8 cellular contexts compared by ENCODE assay signal in genomic region chr3:143973352-143974021, GRCh38. TPM values are rescaled to one million over a fixed set of nuclear protein-coding genes. Genes with fewer than 3 reads are reported as not detected.
DNase-seq lines count a peak whose midpoint lies in the region; ATAC-seq, FAIRE-seq and TF ChIP-seq lines count a peak whose summit lies in the region.

No MANE protein-coding gene starts in this region.

- H3K79me2 ChIP-seq in keratinocyte (ENCODE audit: control insufficient read depth, insufficient read depth, low read length) = peaks cover 56% of the 10 kb centered on the region

- peak overlapping the region; percentile 88 for H3K27ac ChIP-seq in keratinocyte (ENCODE audit: control insufficient read depth, insufficient read depth, low read length)
- peak overlapping the region; percentile 94 for H3K27ac ChIP-seq in stomach smooth muscle (ENCODE audit: low read length)

- peak overlapping the region; percentile 100 for H2AFZ ChIP-seq in keratinocyte (ENCODE audit: control insufficient read depth, low read length)

- H3K4me3 ChIP-seq in MG63 = peak overlapping the region; percentile 77
- H3K4me3 ChIP-seq in astrocyte of the spinal cord (ENCODE audit: low read depth, low read length) = peak overlapping the region; percentile 79
- H3K4me3 ChIP-seq in keratinocyte (ENCODE audit: control insufficient read depth in 2 of 3, extremely low read depth in 1 of 3, insufficient read depth in 2 of 3, low read depth in 1 of 3, low read length in 3 of 3) = peak overlapping the region; percentile 77 to 96 (median 94)
- H3K4me3 ChIP-seq in stomach smooth muscle (ENCODE audit: low read length in 2 of 2) = peak overlapping the region; percentile 88 to 95

- ATAC-seq in HG03095 (IDR thresholded peaks at IDR 0.05; ENCODE audit: unreplicated experiment) = no peak

- H3K9ac ChIP-seq in keratinocyte (ENCODE audit: control insufficient read depth, extremely low read depth, insufficient read depth, low read length) (peak overlapping the region; percentile 88), stomach smooth muscle (ENCODE audit: low read length in 2 of 2) (peak overlapping the region; percentile 85 to 93)

- H3K4me2 ChIP-seq in keratinocyte (ENCODE audit: control insufficient read depth, extremely low read depth, insufficient read depth, low read depth, low read length) = peak overlapping the region; percentile 96

- H3K9me3 ChIP-seq in MG63 (no peaks in the 10 kb centered on the region), keratinocyte (ENCODE audit: control insufficient read depth, low read depth, low read length) (no peaks in the 10 kb centered on the region), stomach smooth muscle (ENCODE audit: control insufficient read depth in 2 of 2, low read length in 2 of 2) (no peaks in the 10 kb centered on the region)

- H3K27me3 ChIP-seq in MG63 (no peaks in the 10 kb centered on the region), keratinocyte (ENCODE audit: control insufficient read depth, extremely low read depth, insufficient read depth, low read length) (no peaks in the 10 kb centered on the region), stomach smooth muscle (ENCODE audit: control insufficient read depth in 1 of 2, insufficient read depth in 2 of 2, low read length in 2 of 2) (no peaks in the 10 kb centered on the region)

- DNase-seq in NCI-H2196 (lab: John Stamatoyannopoulos, UW; ENCODE audit: unreplicated experiment) = peak; percentile 39
- no peak for DNase-seq in NCI-H2196 treated with DMSO at 0.1 percent for 48 hours (lab: John Stamatoyannopoulos, UW; ENCODE audit: unreplicated experiment)
- no peak for DNase-seq in MG63
- DNase-seq in astrocyte of the spinal cord (ENCODE audit: low read depth, low spot score) = peak; percentile 48
- no peak for DNase-seq in keratinocyte (ENCODE audit: low read depth, low spot score)
- no peak for DNase-seq in HPDE6-E6E7 (ENCODE audit: extremely low spot score)

- no peaks in the 10 kb centered on the region for H4K20me1 ChIP-seq in keratinocyte (ENCODE audit: control insufficient read depth, extremely low read depth, insufficient read depth, low read length)

- no peaks in the 10 kb centered on the region for H3K36me3 ChIP-seq in MG63
- no peaks in the 10 kb centered on the region for H3K36me3 ChIP-seq in keratinocyte (ENCODE audit: control insufficient read depth in 2 of 2, extremely low read depth in 1 of 2, insufficient read depth in 2 of 2, low read length in 2 of 2)
- no peaks in the 10 kb centered on the region for H3K36me3 ChIP-seq in stomach smooth muscle (ENCODE audit: control insufficient read depth in 2 of 2, insufficient read depth in 2 of 2, low read length in 2 of 2)

- in situ Hi-C loops in astrocyte of the spinal cord (cut with HindIII; ENCODE audit: low sequenced_read_pairs) = no loop called here

- no peak for FAIRE-seq in keratinocyte (lab: Jason Lieb, UNC)

- dilution Hi-C loops in keratinocyte (cut with MboI; ENCODE audit: extremely low pct_ligation_motif_present, low sequenced_read_pairs) = no loop called here

- TF ChIP-seq CTCF in astrocyte of the spinal cord (IDR thresholded peaks at IDR 0.05; ENCODE audit: low read depth, low read length) = no peak
- no peak for TF ChIP-seq CTCF in keratinocyte (optimal IDR thresholded peaks at IDR 0.05 in 1 of 3, IDR thresholded peaks at IDR 0.05 in 1 of 3, conservative IDR thresholded peaks at IDR 0.05 in 1 of 3; ENCODE audit: extremely low read depth in 1 of 3, insufficient read depth in 2 of 3, low read length in 3 of 3)

- peaks cover 35% of the 10 kb centered on the region for H3K4me1 ChIP-seq in keratinocyte (ENCODE audit: control insufficient read depth, extremely low read depth, insufficient read depth, low read length)
- peaks cover 2% of the 10 kb centered on the region for H3K4me1 ChIP-seq in stomach smooth muscle (ENCODE audit: control insufficient read depth, insufficient read depth, low read length)

- no peaks in the 10 kb centered on the region for H3K9me1 ChIP-seq in keratinocyte (ENCODE audit: control insufficient read depth, extremely low read depth, insufficient read depth, low read length)

RNA-seq across cellular contexts. Expression of gene DIPK2A, which starts 1.9 kb away (rescaled TPM):
- total RNA-seq in MG63 (2014; rRNA removed; shearing (Covaris generic); ENCODE audit: low replicate concordance) = 14.0 and 24.4 TPM in 2 replicates
- 5.1 to 7.8 TPM (median 6.7 TPM) in 3 replicates for polyA plus RNA-seq in keratinocyte
- polyA plus RNA-seq in keratinocyte (2011; ENCODE audit: low read depth) = 8.6 TPM
- 2.7 and 3.7 TPM in 2 replicates for polyA plus RNA-seq in keratinocyte (2011; cell fraction: cytosol; rRNA removed)
- 6.4 and 8.7 TPM in 2 replicates for polyA plus RNA-seq in keratinocyte (2011; cell fraction: nucleus; rRNA removed)
- polyA plus RNA-seq in keratinocyte (2012; ENCODE audit: low replicate concordance) = 6.1 and 6.4 TPM in 2 replicates
- polyA minus RNA-seq in keratinocyte = 5.2 to 13.6 TPM (median 8.7 TPM) in 3 replicates
- polyA minus RNA-seq in keratinocyte (2011; cell fraction: cytosol; rRNA and poly(A)+ RNA removed) = 20.0 TPM
- polyA minus RNA-seq in keratinocyte (2011; cell fraction: nucleus; rRNA and poly(A)+ RNA removed) = 24.2 and 31.3 TPM in 2 replicates

Comparison
In these comparisons a context has a peak if more than half of its experiments do, and no peak if none do; other contexts are left out.
1. DNase-seq: peak in NCI-H2196 (single experiment) and astrocyte of the spinal cord (single experiment); none in NCI-H2196 treated with DMSO at 0.1 percent for 48 hours (single experiment), MG63 (single experiment), keratinocyte (single experiment) and HPDE6-E6E7 (single experiment).
2. Peak in every context shown above with its lines, with median percentiles within 50 percentile points of each other: H3K4me3 ChIP-seq.